Comparison of ENCODE assay signal across 1 cellular context in the genomic region with DNA sequence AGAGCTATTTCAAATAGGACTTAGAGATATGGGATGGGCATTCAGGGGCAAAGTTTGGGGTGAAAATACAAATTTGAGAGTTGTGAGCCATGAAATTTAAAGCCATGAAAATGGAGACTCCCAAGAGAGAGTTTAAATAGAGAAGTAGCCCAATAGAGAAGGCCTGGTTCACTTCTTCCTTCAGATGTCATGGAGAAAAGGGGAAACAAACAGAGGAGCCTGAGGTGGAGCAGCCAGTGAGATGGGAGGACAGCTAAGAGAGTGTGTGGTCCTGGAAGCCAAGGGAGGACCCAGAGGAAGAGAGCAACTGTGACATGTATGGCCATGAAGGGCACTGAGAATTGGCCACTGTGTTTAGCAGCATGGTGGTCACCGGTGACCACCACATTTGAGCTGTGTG.
TF ChIP-seq lines count a peak whose summit lies in the region.

No MANE protein-coding gene starts in this region.

TF ChIP-seq in WTC11, 78 proteins besides CTCF, POLR2A, EP300 and RAD21 (continued from another document):
- no peak for TF ChIP-seq ZNF396 (CRISPR knock-in tag; IDR thresholded peaks at IDR 0.05; ENCODE audit: borderline replicate concordance)
- TF ChIP-seq HMGA2 (CRISPR knock-in tag; IDR thresholded peaks at IDR 0.05) = no peak
- TF ChIP-seq, protein P1, sequence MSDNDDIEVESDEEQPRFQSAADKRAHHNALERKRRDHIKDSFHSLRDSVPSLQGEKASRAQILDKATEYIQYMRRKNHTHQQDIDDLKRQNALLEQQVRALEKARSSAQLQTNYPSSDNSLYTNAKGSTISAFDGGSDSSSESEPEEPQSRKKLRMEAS (CRISPR knock-in tag; IDR thresholded peaks at IDR 0.05) = no peak
